15 cellular contexts compared by ENCODE assay signal in the genomic region with DNA sequence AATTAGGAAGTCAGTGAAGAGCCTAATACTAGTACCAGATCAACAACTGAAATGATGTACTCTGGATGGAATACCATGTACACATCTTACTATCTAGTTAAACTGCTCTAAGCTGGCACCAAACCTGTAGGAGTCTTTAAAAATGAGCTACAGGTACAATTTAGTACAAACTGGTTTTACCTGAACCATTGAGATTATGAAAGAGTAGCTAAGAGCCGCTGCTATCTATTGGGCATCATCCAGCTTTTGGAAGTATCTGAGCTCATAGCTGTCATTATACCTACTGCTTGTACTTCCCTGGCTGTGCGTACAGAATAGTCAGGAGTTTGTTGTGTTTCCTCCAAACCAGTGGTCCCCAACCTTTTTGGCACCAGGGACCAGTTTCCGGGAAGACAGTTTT. TPM values are rescaled to one million over a fixed set of nuclear protein-coding genes. Genes with fewer than 3 reads are reported as not detected.
DNase-seq lines count a peak whose midpoint lies in the region; ATAC-seq and TF ChIP-seq lines count a peak whose summit lies in the region.
"Had no signal": no experiment of that assay in that cellular context is flagged by ENCODE, and none has a peak within 500 bp of the region (broad histone marks: within the 10 kb centered on the region; RNA-seq: fewer than 3 reads in every experiment).

No MANE protein-coding gene starts in this region.

- no peak overlapping the region for H3K4ac ChIP-seq in trophoblast cell (ENCODE audit: low read depth, low read length)

- H3K18ac ChIP-seq in trophoblast cell (ENCODE audit: low read length) = no peak overlapping the region

- no peaks in the 10 kb centered on the region for H3K36me3 ChIP-seq in trophoblast cell (ENCODE audit: control insufficient read depth in 1 of 2, insufficient read depth in 2 of 2, low read length in 2 of 2)

- ATAC-seq in HG02610 (IDR thresholded peaks at IDR 0.05; ENCODE audit: unreplicated experiment) (no peak), HG03565 (IDR thresholded peaks at IDR 0.05; ENCODE audit: unreplicated experiment) (no peak)
- ATAC-seq: HCT116, HepG2 had no signal

- H4K8ac ChIP-seq in trophoblast cell (ENCODE audit: low read depth, low read length) = no peak overlapping the region

- no peak overlapping the region for H2AFZ ChIP-seq in trophoblast cell (ENCODE audit: insufficient read depth, low read length, poor library complexity)
- H2AFZ ChIP-seq: GM23248 had no signal

- H2BK120ac ChIP-seq in trophoblast cell (ENCODE audit: insufficient read depth, low read length, poor library complexity) = no peak overlapping the region

- H3K9me3 ChIP-seq in trophoblast cell (ENCODE audit: insufficient read depth, low read depth, low read length) = peaks cover 2% of the 10 kb centered on the region

- H3K27me3 ChIP-seq in trophoblast cell (ENCODE audit: insufficient read depth, low read length) = no peaks in the 10 kb centered on the region
- H3K27me3 ChIP-seq: BLaER1 treated with 17β-estradiol and CSF1 and Interleukin-3, amounts not matched to agents 10 nM and 100 nM had no signal

- H3K9ac ChIP-seq in trophoblast cell (ENCODE audit: low read length) = no peak overlapping the region
- H3K9ac ChIP-seq: BLaER1 treated with 17β-estradiol and CSF1 and Interleukin-3, amounts not matched to agents 10 nM and 100 nM; GM23248 had no signal

- no CpG with 5 or more reads among the region's 3 CpGs for WGBS in trophoblast cell (ENCODE audit: extremely low coverage, insufficient coverage, insufficient read length)

- H2BK12ac ChIP-seq in trophoblast cell (ENCODE audit: low read length) = no peak overlapping the region

- no peaks in the 10 kb centered on the region for H3K79me1 ChIP-seq in trophoblast cell (ENCODE audit: low read length)

- no peak overlapping the region for H2AK5ac ChIP-seq in trophoblast cell (ENCODE audit: low read length)

- peak overlapping the region; percentile 80 for H3K27ac ChIP-seq in VCaP
- no peak overlapping the region for H3K27ac ChIP-seq in trophoblast cell (ENCODE audit: low read depth, low read length)
- H3K27ac ChIP-seq: BLaER1 treated with 17β-estradiol and CSF1 and Interleukin-3, amounts not matched to agents 10 nM and 100 nM; GM23248 had no signal

- no peak overlapping the region for H3K23ac ChIP-seq in trophoblast cell (ENCODE audit: low read length)

- no peak overlapping the region for H3K14ac ChIP-seq in trophoblast cell (ENCODE audit: low read length)

- no peak for TF ChIP-seq POLR2A in erythroblast (IDR thresholded peaks at IDR 0.05; ENCODE audit: low read length)

- H4K12ac ChIP-seq in trophoblast cell (ENCODE audit: low read depth, low read length) = no peak overlapping the region

- no peak overlapping the region for H2BK5ac ChIP-seq in trophoblast cell (ENCODE audit: low read depth, low read length, poor library complexity)

- H3K4me3 ChIP-seq in trophoblast cell (ENCODE audit: low read depth, low read length) = no peak overlapping the region
- H3K4me3 ChIP-seq: BLaER1 treated with 17β-estradiol and CSF1 and Interleukin-3, amounts not matched to agents 10 nM and 100 nM; GM23248 had no signal

- no peak overlapping the region for H3K4me2 ChIP-seq in trophoblast cell (ENCODE audit: low read length)
- H3K4me2 ChIP-seq: BLaER1 treated with 17β-estradiol and CSF1 and Interleukin-3, amounts not matched to agents 10 nM and 100 nM had no signal

- H4K91ac ChIP-seq in trophoblast cell (ENCODE audit: low read depth, low read length) = no peak overlapping the region

- peak; percentile 26 for DNase-seq in SIG-M5 treated with dmso at 0.1 percent for 504 hours (lab: John Stamatoyannopoulos, UW; ENCODE audit: unreplicated experiment)
- DNase-seq in SIG-M5 (lab: John Stamatoyannopoulos, UW) = no peak
- DNase-seq in trophoblast cell = peak; percentile 5 to 56
- DNase-seq in erythroblast (lab: John Stamatoyannopoulos, UW) = no peak
- DNase-seq: ACHN; Calu3; CD4-positive, alpha-beta T cell; DMS 273 treated with DMSO at 0.1 percent for 48 hours; GM23248 had no signal

- TF ChIP-seq CTCF in VCaP (conservative IDR thresholded peaks at IDR 0.05) = no peak

- H3K79me2 ChIP-seq in trophoblast cell (ENCODE audit: control insufficient read depth, insufficient read depth, low read length, poor library complexity) = no peaks in the 10 kb centered on the region

- no peaks in the 10 kb centered on the region for H3K4me1 ChIP-seq in trophoblast cell (ENCODE audit: control insufficient read depth in 1 of 2, insufficient read depth in 2 of 2, low read length in 2 of 2)
- H3K4me1 ChIP-seq: BLaER1 treated with 17β-estradiol and CSF1 and Interleukin-3, amounts not matched to agents 10 nM and 100 nM had no signal

RNA-seq across cellular contexts. Expression of a gene that starts 12.4 kb away (rescaled TPM):
- 0.28 and 0.41 TPM in 2 replicates for polyA plus RNA-seq in trophoblast cell (2013)

Comparison
In these comparisons a context has a peak if more than half of its experiments do, and no peak if none do; other contexts are left out.
1. DNase-seq: peak in SIG-M5 treated with dmso at 0.1 percent for 504 hours (single experiment) and trophoblast cell (2 of 2); none in SIG-M5 (single experiment) and erythroblast (0 of 2).